Comparison of ENCODE assay signal across 1 cellular context in the genomic region with DNA sequence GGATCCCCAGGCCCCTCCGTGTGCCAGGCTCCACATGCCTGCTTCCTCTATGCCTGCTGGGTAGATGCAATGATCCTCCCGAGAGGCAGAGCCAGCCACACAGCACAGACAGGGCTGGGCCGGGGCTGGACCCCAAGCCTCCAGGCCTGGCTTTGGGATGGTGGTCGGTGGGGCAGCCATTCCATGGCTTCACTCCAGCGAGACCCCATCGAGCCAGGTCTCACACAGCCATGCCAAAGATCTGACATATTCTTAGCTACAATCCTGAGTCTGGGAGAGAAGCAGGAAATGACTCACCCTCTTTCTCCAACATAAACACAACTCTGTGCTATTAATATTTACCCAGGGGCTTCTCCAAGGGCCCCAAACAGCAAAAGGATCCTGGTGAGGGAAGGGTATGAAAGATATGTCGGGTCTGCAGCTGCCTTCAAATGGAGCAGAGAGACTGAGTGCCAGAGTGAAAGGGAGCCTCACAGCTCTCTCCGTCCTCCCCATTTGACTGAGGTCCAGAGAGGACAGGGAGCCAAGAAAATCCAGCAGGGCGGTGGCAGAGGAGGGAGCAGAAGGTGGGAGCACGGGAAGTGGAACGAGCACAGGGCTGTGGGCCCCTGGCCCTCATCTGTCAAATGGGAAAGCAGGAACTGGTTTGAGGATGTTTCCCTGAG.
TF ChIP-seq lines count a peak whose summit lies in the region.

No MANE protein-coding gene starts in this region.

TF ChIP-seq in HepG2, 621 proteins besides CTCF, POLR2A, EP300 and RAD21 (continued from another document):
- TF ChIP-seq SPEN (CRISPR knock-in tag; IDR thresholded peaks at IDR 0.05; ENCODE audit: low read depth): no peak
- TF ChIP-seq NR2F2 (IDR thresholded peaks at IDR 0.05; ENCODE audit: borderline replicate concordance, low read depth): no peak
- no peak for TF ChIP-seq ZNF572 (CRISPR knock-in tag; IDR thresholded peaks at IDR 0.05)
- peak; percentile 82 for TF ChIP-seq ZNF263 (CRISPR knock-in tag; IDR thresholded peaks at IDR 0.05)
- no peak for TF ChIP-seq ZNF510 (CRISPR knock-in tag; IDR thresholded peaks at IDR 0.05; ENCODE audit: low read depth)
- TF ChIP-seq, protein P1, sequence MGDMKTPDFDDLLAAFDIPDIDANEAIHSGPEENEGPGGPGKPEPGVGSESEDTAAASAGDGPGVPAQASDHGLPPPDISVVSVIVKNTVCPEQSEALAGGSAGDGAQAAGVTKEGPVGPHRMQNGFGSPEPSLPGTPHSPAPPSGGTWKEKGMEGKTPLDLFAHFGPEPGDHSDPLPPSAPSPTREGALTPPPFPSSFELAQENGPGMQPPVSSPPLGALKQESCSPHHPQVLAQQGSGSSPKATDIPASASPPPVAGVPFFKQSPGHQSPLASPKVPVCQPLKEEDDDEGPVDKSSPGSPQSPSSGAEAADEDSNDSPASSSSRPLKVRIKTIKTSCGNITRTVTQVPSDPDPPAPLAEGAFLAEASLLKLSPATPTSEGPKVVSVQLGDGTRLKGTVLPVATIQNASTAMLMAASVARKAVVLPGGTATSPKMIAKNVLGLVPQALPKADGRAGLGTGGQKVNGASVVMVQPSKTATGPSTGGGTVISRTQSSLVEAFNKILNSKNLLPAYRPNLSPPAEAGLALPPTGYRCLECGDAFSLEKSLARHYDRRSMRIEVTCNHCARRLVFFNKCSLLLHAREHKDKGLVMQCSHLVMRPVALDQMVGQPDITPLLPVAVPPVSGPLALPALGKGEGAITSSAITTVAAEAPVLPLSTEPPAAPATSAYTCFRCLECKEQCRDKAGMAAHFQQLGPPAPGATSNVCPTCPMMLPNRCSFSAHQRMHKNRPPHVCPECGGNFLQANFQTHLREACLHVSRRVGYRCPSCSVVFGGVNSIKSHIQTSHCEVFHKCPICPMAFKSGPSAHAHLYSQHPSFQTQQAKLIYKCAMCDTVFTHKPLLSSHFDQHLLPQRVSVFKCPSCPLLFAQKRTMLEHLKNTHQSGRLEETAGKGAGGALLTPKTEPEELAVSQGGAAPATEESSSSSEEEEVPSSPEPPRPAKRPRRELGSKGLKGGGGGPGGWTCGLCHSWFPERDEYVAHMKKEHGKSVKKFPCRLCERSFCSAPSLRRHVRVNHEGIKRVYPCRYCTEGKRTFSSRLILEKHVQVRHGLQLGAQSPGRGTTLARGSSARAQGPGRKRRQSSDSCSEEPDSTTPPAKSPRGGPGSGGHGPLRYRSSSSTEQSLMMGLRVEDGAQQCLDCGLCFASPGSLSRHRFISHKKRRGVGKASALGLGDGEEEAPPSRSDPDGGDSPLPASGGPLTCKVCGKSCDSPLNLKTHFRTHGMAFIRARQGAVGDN (CRISPR knock-in tag; IDR thresholded peaks at IDR 0.05): peak; percentile 13; the same call in 1 of the 2 replicates
- no peak for TF ChIP-seq PAWR (CRISPR knock-in tag; IDR thresholded peaks at IDR 0.05; ENCODE audit: borderline replicate concordance)
- TF ChIP-seq SRY (CRISPR knock-in tag; IDR thresholded peaks at IDR 0.05): no peak
- no peak for TF ChIP-seq CREB1 (IDR thresholded peaks at IDR 0.05)
- no peak for TF ChIP-seq CREB1 (CRISPR knock-in tag; IDR thresholded peaks at IDR 0.05)
- no peak for TF ChIP-seq FOXM1 (CRISPR knock-in tag; IDR thresholded peaks at IDR 0.05)
- no peak for TF ChIP-seq ZNF446 (CRISPR knock-in tag; IDR thresholded peaks at IDR 0.05)
